Comparison of ENCODE assay signal across 8 cellular contexts in genomic region chr18:79327910-79328309, GRCh38.
DNase-seq lines count a peak whose midpoint lies in the region; ATAC-seq and TF ChIP-seq lines count a peak whose summit lies in the region.
"Not testable (repeated sequence)": the region's sequence is repeated elsewhere in the genome, so short reads cannot be mapped to it uniquely, and the experiment has no call there.

No MANE protein-coding gene starts in this region.

- H3K36me3 Mint-ChIP-seq in CD8-positive, alpha-beta T cell: peaks cover 54% of the 10 kb centered on the region
- not testable (repeated sequence) for H3K36me3 Mint-ChIP-seq in T-helper 17 cell (ENCODE audit: low read depth); activated T-helper 1 cell treated with anti-CD3 and anti-CD28 coated beads, Interleukin-12 subunit alpha, Interleukin-12 subunit beta, Interleukin-2, Interleukin-4 antibody, amounts not matched to agents 30 ng/mL and 10 ng/mL and 1 ng/mL, durations not matched to agents 14 hours and 24 hours and 36 hours (ENCODE audit: low read depth)
- H3K36me3 Mint-ChIP-seq in activated CD8-positive, alpha-beta T cell treated with anti-CD3 and anti-CD28 coated beads, Interleukin-2, amount 10 ng/mL, durations not matched to agents 7 days and 5 days (ENCODE audit: low read depth): peaks cover 19% of the 10 kb centered on the region
- peaks cover 13% of the 10 kb centered on the region for H3K36me3 Mint-ChIP-seq in activated naive CD8-positive, alpha-beta T cell treated with anti-CD3 and anti-CD28 coated beads, Interleukin-2, amount 50 U/mL, for 24 hours (ENCODE audit: low read depth)
- peaks cover 31% of the 10 kb centered on the region for H3K36me3 Mint-ChIP-seq in endothelial cell (ENCODE audit: low read depth, unreplicated experiment)
- peaks cover 16% of the 10 kb centered on the region for H3K36me3 Mint-ChIP-seq in natural killer cell treated with Interleukin-12 subunit alpha and Interleukin-12 subunit beta and Interleukin-15 and Interleukin-18, amount 100 ng/mL, for 72 hours
- peaks cover 32% of the 10 kb centered on the region for H3K36me3 Mint-ChIP-seq in stimulated activated naive CD8-positive, alpha-beta T cell treated with anti-CD3 and anti-CD28 coated beads, Interleukin-15, Interleukin-2, amounts not matched to agents 100 ng/mL and 50 ng/mL, for 24 hours (ENCODE audit: low read depth)

- H3K9me3 ChIP-seq in CD8-positive, alpha-beta T cell (ENCODE audit: low read length); T-helper 17 cell (ENCODE audit: control insufficient read depth, low read length, poor library complexity, severe bottlenecking): not testable (repeated sequence)

- POLR2A ChIA-PET in CD8-positive, alpha-beta T cell (lab: Charles Lee); activated CD8-positive, alpha-beta T cell treated with anti-CD3 and anti-CD28 coated beads, Interleukin-2, amount 10 ng/mL, durations not matched to agents 7 days and 5 days (lab: Charles Lee): not testable (repeated sequence)

- not testable (repeated sequence) for DNase-seq in CD8-positive, alpha-beta T cell; T-helper 17 cell; activated CD8-positive, alpha-beta T cell treated with anti-CD3 and anti-CD28 coated beads, Interleukin-2, amount 10 ng/mL, durations not matched to agents 7 days and 5 days; activated T-helper 1 cell treated with anti-CD3 and anti-CD28 coated beads, Interleukin-12 subunit alpha, Interleukin-12 subunit beta, Interleukin-2, Interleukin-4 antibody, amounts not matched to agents 30 ng/mL and 10 ng/mL and 1 ng/mL, durations not matched to agents 14 hours and 24 hours and 36 hours (ENCODE audit: low spot score); activated naive CD8-positive, alpha-beta T cell treated with anti-CD3 and anti-CD28 coated beads, Interleukin-2, amount 50 U/mL, for 24 hours; endothelial cell (ENCODE audit: low spot score); natural killer cell treated with Interleukin-12 subunit alpha and Interleukin-12 subunit beta and Interleukin-15 and Interleukin-18, amount 100 ng/mL, for 72 hours (ENCODE audit: low spot score)

- H3K4me3 Mint-ChIP-seq in CD8-positive, alpha-beta T cell; activated CD8-positive, alpha-beta T cell treated with anti-CD3 and anti-CD28 coated beads, Interleukin-2, amount 10 ng/mL, durations not matched to agents 7 days and 5 days; activated T-helper 1 cell treated with anti-CD3 and anti-CD28 coated beads, Interleukin-12 subunit alpha, Interleukin-12 subunit beta, Interleukin-2, Interleukin-4 antibody, amounts not matched to agents 30 ng/mL and 10 ng/mL and 1 ng/mL, durations not matched to agents 14 hours and 24 hours and 36 hours: not testable (repeated sequence)
- H3K4me3 Mint-ChIP-seq in T-helper 17 cell: peak overlapping the region; percentile 2
- H3K4me3 Mint-ChIP-seq in activated naive CD8-positive, alpha-beta T cell treated with anti-CD3 and anti-CD28 coated beads, Interleukin-2, amount 50 U/mL, for 24 hours: peak overlapping the region; percentile 38
- peak overlapping the region; percentile 48 for H3K4me3 Mint-ChIP-seq in endothelial cell (ENCODE audit: unreplicated experiment)
- H3K4me3 Mint-ChIP-seq in natural killer cell treated with Interleukin-12 subunit alpha and Interleukin-12 subunit beta and Interleukin-15 and Interleukin-18, amount 100 ng/mL, for 72 hours: peak overlapping the region; percentile 69
- H3K4me3 Mint-ChIP-seq in stimulated activated naive CD8-positive, alpha-beta T cell treated with anti-CD3 and anti-CD28 coated beads, Interleukin-15, Interleukin-2, amounts not matched to agents 100 ng/mL and 50 ng/mL, for 24 hours: peak overlapping the region; percentile 55

- peaks cover 15% of the 10 kb centered on the region for H3K4me1 Mint-ChIP-seq in CD8-positive, alpha-beta T cell (ENCODE audit: low read depth)
- not testable (repeated sequence) for H3K4me1 Mint-ChIP-seq in T-helper 17 cell; activated CD8-positive, alpha-beta T cell treated with anti-CD3 and anti-CD28 coated beads, Interleukin-2, amount 10 ng/mL, durations not matched to agents 7 days and 5 days (ENCODE audit: low read depth); activated T-helper 1 cell treated with anti-CD3 and anti-CD28 coated beads, Interleukin-12 subunit alpha, Interleukin-12 subunit beta, Interleukin-2, Interleukin-4 antibody, amounts not matched to agents 30 ng/mL and 10 ng/mL and 1 ng/mL, durations not matched to agents 14 hours and 24 hours and 36 hours (ENCODE audit: low read depth); endothelial cell (ENCODE audit: unreplicated experiment); stimulated activated naive CD8-positive, alpha-beta T cell treated with anti-CD3 and anti-CD28 coated beads, Interleukin-15, Interleukin-2, amounts not matched to agents 100 ng/mL and 50 ng/mL, for 24 hours (ENCODE audit: low read depth)
- peaks cover 10% of the 10 kb centered on the region for H3K4me1 Mint-ChIP-seq in activated naive CD8-positive, alpha-beta T cell treated with anti-CD3 and anti-CD28 coated beads, Interleukin-2, amount 50 U/mL, for 24 hours
- peaks cover 21 to 24% of the 10 kb centered on the region in 2 donors for H3K4me1 Mint-ChIP-seq in natural killer cell treated with Interleukin-12 subunit alpha and Interleukin-12 subunit beta and Interleukin-15 and Interleukin-18, amount 100 ng/mL, for 72 hours (ENCODE audit: low read depth in 2 of 2)

- intact Hi-C loops in CD8-positive, alpha-beta T cell (cut with DNase I, micrococcal nuclease); activated T-helper 1 cell treated with anti-CD3 and anti-CD28 coated beads, Interleukin-12 subunit alpha, Interleukin-12 subunit beta, Interleukin-2, Interleukin-4 antibody, amounts not matched to agents 30 ng/mL and 10 ng/mL and 1 ng/mL, durations not matched to agents 14 hours and 24 hours and 36 hours (cut with micrococcal nuclease): not testable (repeated sequence)

- H3K27me3 ChIP-seq in CD8-positive, alpha-beta T cell (ENCODE audit: insufficient read depth, low read length): not testable (repeated sequence)

- peak overlapping the region; percentile 67 for H3K27ac Mint-ChIP-seq in CD8-positive, alpha-beta T cell
- H3K27ac Mint-ChIP-seq in T-helper 17 cell: not testable (repeated sequence)
- peak overlapping the region; percentile 79 for H3K27ac Mint-ChIP-seq in activated CD8-positive, alpha-beta T cell treated with anti-CD3 and anti-CD28 coated beads, Interleukin-2, amount 10 ng/mL, durations not matched to agents 7 days and 5 days
- peak overlapping the region; percentile 48 for H3K27ac Mint-ChIP-seq in activated T-helper 1 cell treated with anti-CD3 and anti-CD28 coated beads, Interleukin-12 subunit alpha, Interleukin-12 subunit beta, Interleukin-2, Interleukin-4 antibody, amounts not matched to agents 30 ng/mL and 10 ng/mL and 1 ng/mL, durations not matched to agents 14 hours and 24 hours and 36 hours
- H3K27ac Mint-ChIP-seq in activated naive CD8-positive, alpha-beta T cell treated with anti-CD3 and anti-CD28 coated beads, Interleukin-2, amount 50 U/mL, for 24 hours: peak overlapping the region; percentile 79
- peak overlapping the region; percentile 74 for H3K27ac Mint-ChIP-seq in endothelial cell (ENCODE audit: unreplicated experiment)
- peak overlapping the region; percentile 74 to 84 for H3K27ac Mint-ChIP-seq in natural killer cell treated with Interleukin-12 subunit alpha and Interleukin-12 subunit beta and Interleukin-15 and Interleukin-18, amount 100 ng/mL, for 72 hours
- peak overlapping the region; percentile 85 for H3K27ac Mint-ChIP-seq in stimulated activated naive CD8-positive, alpha-beta T cell treated with anti-CD3 and anti-CD28 coated beads, Interleukin-15, Interleukin-2, amounts not matched to agents 100 ng/mL and 50 ng/mL, for 24 hours

- not testable (repeated sequence) for ATAC-seq in CD8-positive, alpha-beta T cell; T-helper 17 cell; activated CD8-positive, alpha-beta T cell treated with anti-CD3 and anti-CD28 coated beads, Interleukin-2, amount 10 ng/mL, durations not matched to agents 7 days and 5 days; activated naive CD8-positive, alpha-beta T cell treated with anti-CD3 and anti-CD28 coated beads, Interleukin-2, amount 50 U/mL, for 24 hours; natural killer cell treated with Interleukin-12 subunit alpha and Interleukin-12 subunit beta and Interleukin-15 and Interleukin-18, amount 100 ng/mL, for 72 hours

- H3K4me1 ChIP-seq in CD8-positive, alpha-beta T cell (ENCODE audit: insufficient read depth, low read length): not testable (repeated sequence)

- H3K4me3 ChIP-seq in CD8-positive, alpha-beta T cell (ENCODE audit: low read depth, low read length): not testable (repeated sequence)

- H3K27ac ChIP-seq in CD8-positive, alpha-beta T cell (ENCODE audit: low read depth, low read length): not testable (repeated sequence)

- not testable (repeated sequence) for H3K27me3 Mint-ChIP-seq in CD8-positive, alpha-beta T cell (ENCODE audit: low read depth); T-helper 17 cell; activated CD8-positive, alpha-beta T cell treated with anti-CD3 and anti-CD28 coated beads, Interleukin-2, amount 10 ng/mL, durations not matched to agents 7 days and 5 days (ENCODE audit: low read depth); activated T-helper 1 cell treated with anti-CD3 and anti-CD28 coated beads, Interleukin-12 subunit alpha, Interleukin-12 subunit beta, Interleukin-2, Interleukin-4 antibody, amounts not matched to agents 30 ng/mL and 10 ng/mL and 1 ng/mL, durations not matched to agents 14 hours and 24 hours and 36 hours (ENCODE audit: insufficient read depth); activated naive CD8-positive, alpha-beta T cell treated with anti-CD3 and anti-CD28 coated beads, Interleukin-2, amount 50 U/mL, for 24 hours; natural killer cell treated with Interleukin-12 subunit alpha and Interleukin-12 subunit beta and Interleukin-15 and Interleukin-18, amount 100 ng/mL, for 72 hours; stimulated activated naive CD8-positive, alpha-beta T cell treated with anti-CD3 and anti-CD28 coated beads, Interleukin-15, Interleukin-2, amounts not matched to agents 100 ng/mL and 50 ng/mL, for 24 hours
- H3K27me3 Mint-ChIP-seq in endothelial cell (ENCODE audit: unreplicated experiment): peaks cover 14% of the 10 kb centered on the region

- TF ChIP-seq CTCF in CD8-positive, alpha-beta T cell (IDR thresholded peaks at IDR 0.05); endothelial cell (IDR thresholded peaks at IDR 0.05; ENCODE audit: unreplicated experiment): not testable (repeated sequence)

- CTCF ChIA-PET in CD8-positive, alpha-beta T cell (lab: Charles Lee); activated CD8-positive, alpha-beta T cell treated with anti-CD3 and anti-CD28 coated beads, Interleukin-2, amount 10 ng/mL, durations not matched to agents 7 days and 5 days (lab: Charles Lee): not testable (repeated sequence)

- H3K36me3 ChIP-seq in CD8-positive, alpha-beta T cell (ENCODE audit: insufficient read depth, low read length): not testable (repeated sequence)

- not testable (repeated sequence) for H3K9me3 Mint-ChIP-seq in CD8-positive, alpha-beta T cell; activated CD8-positive, alpha-beta T cell treated with anti-CD3 and anti-CD28 coated beads, Interleukin-2, amount 10 ng/mL, durations not matched to agents 7 days and 5 days (ENCODE audit: insufficient read depth); activated T-helper 1 cell treated with anti-CD3 and anti-CD28 coated beads, Interleukin-12 subunit alpha, Interleukin-12 subunit beta, Interleukin-2, Interleukin-4 antibody, amounts not matched to agents 30 ng/mL and 10 ng/mL and 1 ng/mL, durations not matched to agents 14 hours and 24 hours and 36 hours; activated naive CD8-positive, alpha-beta T cell treated with anti-CD3 and anti-CD28 coated beads, Interleukin-2, amount 50 U/mL, for 24 hours; endothelial cell (ENCODE audit: unreplicated experiment); natural killer cell treated with Interleukin-12 subunit alpha and Interleukin-12 subunit beta and Interleukin-15 and Interleukin-18, amount 100 ng/mL, for 72 hours; stimulated activated naive CD8-positive, alpha-beta T cell treated with anti-CD3 and anti-CD28 coated beads, Interleukin-15, Interleukin-2, amounts not matched to agents 100 ng/mL and 50 ng/mL, for 24 hours
